ENCODE assay signal across 1 cellular context in the genomic region with DNA sequence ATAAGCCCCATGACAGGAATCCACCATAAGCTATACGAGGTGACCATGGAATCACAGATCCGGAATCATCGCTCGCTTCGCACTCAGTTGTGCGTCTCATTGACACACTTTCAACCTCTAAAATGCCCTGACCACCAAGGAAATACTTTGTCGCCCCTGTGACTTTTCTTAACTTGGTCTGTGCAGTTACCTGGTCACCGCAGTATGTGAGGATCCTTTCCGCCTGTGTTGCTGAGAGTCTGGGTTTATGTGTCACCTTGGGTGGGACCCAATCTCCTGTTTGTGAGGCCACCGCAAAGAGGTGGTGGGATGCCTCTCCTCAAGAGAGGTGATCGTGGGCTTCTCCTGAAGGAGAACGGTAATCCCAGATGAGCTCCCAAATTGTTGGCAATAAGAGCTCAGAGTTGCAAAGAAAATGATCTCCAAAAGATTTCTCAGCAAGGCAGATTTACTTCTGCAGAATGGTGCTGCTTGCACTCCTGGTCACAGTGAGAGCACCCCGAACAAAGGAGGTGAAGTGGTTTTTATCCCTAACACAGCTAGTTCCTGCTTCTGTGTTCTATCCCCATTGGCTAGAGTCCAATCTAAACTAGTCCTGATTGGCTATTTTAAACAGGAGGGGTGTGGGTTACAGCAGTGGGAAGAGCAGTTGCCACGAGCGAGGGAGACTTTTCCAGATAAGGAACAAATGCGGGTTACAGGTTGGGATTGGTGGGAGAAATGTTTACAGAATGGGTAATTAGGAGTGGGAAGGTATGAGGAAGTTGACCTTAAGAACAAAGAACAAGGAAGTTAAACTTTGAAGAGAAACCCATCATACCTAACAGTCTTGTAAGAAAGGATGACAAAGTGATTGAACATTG.
TF ChIP-seq lines count a peak whose summit lies in the region.

No MANE protein-coding gene starts in this region.

TF ChIP-seq in K562, 482 proteins besides CTCF, POLR2A, EP300 and RAD21 (continued from another document and continues in another):
- TF ChIP-seq ZNF407 (IDR thresholded peaks at IDR 0.05; ENCODE audit: low read depth) (no peak), ZNF507 (tag; conservative IDR thresholded peaks at IDR 0.05) (no peak), SP1 (CRISPR knock-in tag; IDR thresholded peaks at IDR 0.05) (no peak), E2F5 (CRISPR knock-in tag; IDR thresholded peaks at IDR 0.05) (peak; percentile 49; the same call in 1 of the 2 replicates), NKRF (IDR thresholded peaks at IDR 0.05; ENCODE audit: borderline replicate concordance) (no peak), ZNF232 (CRISPR knock-in tag; IDR thresholded peaks at IDR 0.05) (no peak), L3MBTL2 (IDR thresholded peaks at IDR 0.05) (peak; percentile 3; the same call in 1 of the 2 replicates), JUND (IDR thresholded peaks at IDR 0.05; ENCODE audit: borderline replicate concordance, low read depth, low read length) (peak; percentile 26; the same call in 1 of the 2 replicates), JUND (tag; IDR thresholded peaks at IDR 0.05; ENCODE audit: borderline replicate concordance, low read depth, low read length) (no peak), SMAD1 (IDR thresholded peaks at IDR 0.05; ENCODE audit: low read depth, low read length, partially characterized antibody) (no peak), TCF3 (CRISPR knock-in tag; IDR thresholded peaks at IDR 0.05) (no peak), ZBTB33 (CRISPR knock-in tag; IDR thresholded peaks at IDR 0.05) (no peak), TRIM28 (IDR thresholded peaks at IDR 0.05) (peak; percentile 97), MTF1 (CRISPR knock-in tag; IDR thresholded peaks at IDR 0.05; ENCODE audit: borderline replicate concordance) (no peak), BRF1 (IDR thresholded peaks at IDR 0.05; ENCODE audit: borderline replicate concordance, extremely low read depth, insufficient read length) (no peak), ZFP36 (IDR thresholded peaks at IDR 0.05; ENCODE audit: low read depth, low read length, partially characterized antibody) (no peak), HIVEP1 (CRISPR knock-in tag; IDR thresholded peaks at IDR 0.05) (no peak), ETV1 (tag; conservative IDR thresholded peaks at IDR 0.05; ENCODE audit: low read depth) (no peak), NCOR1 (IDR thresholded peaks at IDR 0.05) (no peak), ZNF277 (CRISPR knock-in tag; IDR thresholded peaks at IDR 0.05; ENCODE audit: borderline replicate concordance) (no peak), ZC3H4 (CRISPR knock-in tag; IDR thresholded peaks at IDR 0.05; ENCODE audit: borderline replicate concordance) (no peak), TSC22D4 (tag; IDR thresholded peaks at IDR 0.05) (no peak), ZSCAN32 (CRISPR knock-in tag; IDR thresholded peaks at IDR 0.05) (no peak)
- TF ChIP-seq, protein P1, sequence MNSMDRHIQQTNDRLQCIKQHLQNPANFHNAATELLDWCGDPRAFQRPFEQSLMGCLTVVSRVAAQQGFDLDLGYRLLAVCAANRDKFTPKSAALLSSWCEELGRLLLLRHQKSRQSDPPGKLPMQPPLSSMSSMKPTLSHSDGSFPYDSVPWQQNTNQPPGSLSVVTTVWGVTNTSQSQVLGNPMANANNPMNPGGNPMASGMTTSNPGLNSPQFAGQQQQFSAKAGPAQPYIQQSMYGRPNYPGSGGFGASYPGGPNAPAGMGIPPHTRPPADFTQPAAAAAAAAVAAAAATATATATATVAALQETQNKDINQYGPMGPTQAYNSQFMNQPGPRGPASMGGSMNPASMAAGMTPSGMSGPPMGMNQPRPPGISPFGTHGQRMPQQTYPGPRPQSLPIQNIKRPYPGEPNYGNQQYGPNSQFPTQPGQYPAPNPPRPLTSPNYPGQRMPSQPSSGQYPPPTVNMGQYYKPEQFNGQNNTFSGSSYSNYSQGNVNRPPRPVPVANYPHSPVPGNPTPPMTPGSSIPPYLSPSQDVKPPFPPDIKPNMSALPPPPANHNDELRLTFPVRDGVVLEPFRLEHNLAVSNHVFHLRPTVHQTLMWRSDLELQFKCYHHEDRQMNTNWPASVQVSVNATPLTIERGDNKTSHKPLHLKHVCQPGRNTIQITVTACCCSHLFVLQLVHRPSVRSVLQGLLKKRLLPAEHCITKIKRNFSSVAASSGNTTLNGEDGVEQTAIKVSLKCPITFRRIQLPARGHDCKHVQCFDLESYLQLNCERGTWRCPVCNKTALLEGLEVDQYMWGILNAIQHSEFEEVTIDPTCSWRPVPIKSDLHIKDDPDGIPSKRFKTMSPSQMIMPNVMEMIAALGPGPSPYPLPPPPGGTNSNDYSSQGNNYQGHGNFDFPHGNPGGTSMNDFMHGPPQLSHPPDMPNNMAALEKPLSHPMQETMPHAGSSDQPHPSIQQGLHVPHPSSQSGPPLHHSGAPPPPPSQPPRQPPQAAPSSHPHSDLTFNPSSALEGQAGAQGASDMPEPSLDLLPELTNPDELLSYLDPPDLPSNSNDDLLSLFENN (IDR thresholded peaks at IDR 0.05; ENCODE audit: low read depth in 2 of 2, low read length in 2 of 2) = no peak
- TF ChIP-seq, protein P2, sequence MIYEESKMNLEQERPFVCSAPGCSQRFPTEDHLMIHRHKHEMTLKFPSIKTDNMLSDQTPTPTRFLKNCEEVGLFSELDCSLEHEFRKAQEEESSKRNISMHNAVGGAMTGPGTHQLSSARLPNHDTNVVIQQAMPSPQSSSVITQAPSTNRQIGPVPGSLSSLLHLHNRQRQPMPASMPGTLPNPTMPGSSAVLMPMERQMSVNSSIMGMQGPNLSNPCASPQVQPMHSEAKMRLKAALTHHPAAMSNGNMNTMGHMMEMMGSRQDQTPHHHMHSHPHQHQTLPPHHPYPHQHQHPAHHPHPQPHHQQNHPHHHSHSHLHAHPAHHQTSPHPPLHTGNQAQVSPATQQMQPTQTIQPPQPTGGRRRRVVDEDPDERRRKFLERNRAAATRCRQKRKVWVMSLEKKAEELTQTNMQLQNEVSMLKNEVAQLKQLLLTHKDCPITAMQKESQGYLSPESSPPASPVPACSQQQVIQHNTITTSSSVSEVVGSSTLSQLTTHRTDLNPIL (CRISPR knock-in tag; IDR thresholded peaks at IDR 0.05) = no peak
- TF ChIP-seq, protein P3, sequence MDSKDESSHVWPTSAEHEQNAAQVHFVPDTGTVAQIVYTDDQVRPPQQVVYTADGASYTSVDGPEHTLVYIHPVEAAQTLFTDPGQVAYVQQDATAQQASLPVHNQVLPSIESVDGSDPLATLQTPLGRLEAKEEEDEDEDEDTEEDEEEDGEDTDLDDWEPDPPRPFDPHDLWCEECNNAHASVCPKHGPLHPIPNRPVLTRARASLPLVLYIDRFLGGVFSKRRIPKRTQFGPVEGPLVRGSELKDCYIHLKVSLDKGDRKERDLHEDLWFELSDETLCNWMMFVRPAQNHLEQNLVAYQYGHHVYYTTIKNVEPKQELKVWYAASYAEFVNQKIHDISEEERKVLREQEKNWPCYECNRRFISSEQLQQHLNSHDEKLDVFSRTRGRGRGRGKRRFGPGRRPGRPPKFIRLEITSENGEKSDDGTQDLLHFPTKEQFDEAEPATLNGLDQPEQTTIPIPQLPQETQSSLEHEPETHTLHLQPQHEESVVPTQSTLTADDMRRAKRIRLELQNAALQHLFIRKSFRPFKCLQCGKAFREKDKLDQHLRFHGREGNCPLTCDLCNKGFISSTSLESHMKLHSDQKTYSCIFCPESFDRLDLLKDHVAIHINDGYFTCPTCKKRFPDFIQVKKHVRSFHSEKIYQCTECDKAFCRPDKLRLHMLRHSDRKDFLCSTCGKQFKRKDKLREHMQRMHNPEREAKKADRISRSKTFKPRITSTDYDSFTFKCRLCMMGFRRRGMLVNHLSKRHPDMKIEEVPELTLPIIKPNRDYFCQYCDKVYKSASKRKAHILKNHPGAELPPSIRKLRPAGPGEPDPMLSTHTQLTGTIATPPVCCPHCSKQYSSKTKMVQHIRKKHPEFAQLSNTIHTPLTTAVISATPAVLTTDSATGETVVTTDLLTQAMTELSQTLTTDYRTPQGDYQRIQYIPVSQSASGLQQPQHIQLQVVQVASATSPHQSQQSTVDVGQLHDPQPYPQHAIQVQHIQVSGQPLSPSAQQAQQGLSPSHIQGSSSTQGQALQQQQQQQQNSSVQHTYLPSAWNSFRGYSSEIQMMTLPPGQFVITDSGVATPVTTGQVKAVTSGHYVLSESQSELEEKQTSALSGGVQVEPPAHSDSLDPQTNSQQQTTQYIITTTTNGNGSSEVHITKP (IDR thresholded peaks at IDR 0.05; ENCODE audit: partially characterized antibody) = peak; percentile 46
